8 cellular contexts compared by ENCODE assay signal in the genomic region with DNA sequence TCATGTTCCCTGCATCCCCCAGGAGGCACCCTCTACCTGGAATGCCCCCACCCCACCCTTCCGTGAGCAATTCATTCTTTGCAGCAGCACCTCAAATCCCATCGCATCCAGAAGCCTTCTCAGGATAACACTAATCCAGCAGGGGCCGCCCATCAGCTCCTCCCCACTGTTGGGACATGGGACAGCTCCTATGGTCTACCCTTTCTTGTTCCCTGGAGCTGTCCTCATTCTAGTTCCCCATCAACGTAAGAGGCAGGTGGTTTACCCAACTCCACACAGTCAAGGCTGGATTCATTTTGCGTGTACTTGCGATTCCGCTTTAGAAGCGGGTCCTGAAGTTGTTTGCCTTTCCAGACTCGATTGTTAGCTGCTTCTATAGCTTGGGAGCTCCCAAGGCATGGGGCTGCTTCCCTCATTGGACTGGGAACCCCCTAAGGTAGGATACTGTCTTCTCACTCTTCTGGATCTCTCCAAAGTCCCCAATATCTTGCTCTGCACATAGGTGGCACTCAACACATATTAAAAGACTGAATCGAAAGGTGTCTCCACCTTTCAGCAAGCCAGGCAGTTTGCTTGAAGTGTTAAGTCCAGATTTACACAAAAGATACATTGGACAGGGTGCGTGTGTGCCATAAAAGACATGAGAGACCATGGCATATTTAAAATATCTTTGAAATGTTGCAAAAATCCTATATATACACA. TPM values are rescaled to one million over a fixed set of nuclear protein-coding genes. Genes with fewer than 3 reads are reported as not detected.
DNase-seq lines count a peak whose midpoint lies in the region; ATAC-seq lines count a peak whose summit lies in the region.
"Had no signal": no experiment of that assay in that cellular context is flagged by ENCODE, and none has a peak within 500 bp of the region (broad histone marks: within the 10 kb centered on the region; RNA-seq: fewer than 3 reads in every experiment).

No MANE protein-coding gene starts in this region.

- H3K27ac Mint-ChIP-seq in activated CD8-positive, alpha-beta T cell treated with anti-CD3 and anti-CD28 coated beads, Interleukin-2, amount 10 ng/mL, durations not matched to agents 7 days and 5 days: no peak overlapping the region
- H3K27ac Mint-ChIP-seq: activated naive CD4-positive, alpha-beta T cell treated with anti-CD3 and anti-CD28 coated beads, Interleukin-2, amount 50 U/mL, for 72 hours had no signal

- H3K36me3 ChIP-seq in HUES6 (ENCODE audit: control insufficient read depth, insufficient read depth, low read length): no peaks in the 10 kb centered on the region

- peaks cover 7% of the 10 kb centered on the region for H3K4me1 Mint-ChIP-seq in activated CD8-positive, alpha-beta T cell treated with anti-CD3 and anti-CD28 coated beads, Interleukin-2, amount 10 ng/mL, durations not matched to agents 7 days and 5 days (ENCODE audit: low read depth)

- peaks cover 14% of the 10 kb centered on the region for H3K9me3 ChIP-seq in HUES6 (ENCODE audit: control insufficient read depth, insufficient read depth, low read depth, low read length)

- CTCF ChIA-PET in activated CD8-positive, alpha-beta T cell treated with anti-CD3 and anti-CD28 coated beads, Interleukin-2, amount 10 ng/mL, durations not matched to agents 7 days and 5 days (lab: Charles Lee): interaction anchor here (0.9 to 2.9 kb wide), 9 partner anchors 19 to 170 kb away, joined by 3 to 12 read pairs (median 8); no protein-coding TSS in a partner anchor

- peaks cover 8% of the 10 kb centered on the region for H3K4me1 ChIP-seq in HUES6 (ENCODE audit: control insufficient read depth, insufficient read depth, low read length)

- H3K4me3 Mint-ChIP-seq in activated CD8-positive, alpha-beta T cell treated with anti-CD3 and anti-CD28 coated beads, Interleukin-2, amount 10 ng/mL, durations not matched to agents 7 days and 5 days: peak overlapping the region; percentile 56

- H3K27me3 Mint-ChIP-seq in activated CD8-positive, alpha-beta T cell treated with anti-CD3 and anti-CD28 coated beads, Interleukin-2, amount 10 ng/mL, durations not matched to agents 7 days and 5 days (ENCODE audit: low read depth): peaks cover 9% of the 10 kb centered on the region

- H3K36me3 Mint-ChIP-seq in activated CD8-positive, alpha-beta T cell treated with anti-CD3 and anti-CD28 coated beads, Interleukin-2, amount 10 ng/mL, durations not matched to agents 7 days and 5 days (ENCODE audit: low read depth): no peaks in the 10 kb centered on the region
- H3K36me3 Mint-ChIP-seq: activated naive CD4-positive, alpha-beta T cell treated with anti-CD3 and anti-CD28 coated beads, Interleukin-2, amount 50 U/mL, for 72 hours had no signal

- H3K27me3 ChIP-seq in HUES6 (ENCODE audit: control insufficient read depth, insufficient read depth, low read length): peaks cover 73% of the 10 kb centered on the region

- no peaks in the 10 kb centered on the region for H3K9me3 Mint-ChIP-seq in activated CD8-positive, alpha-beta T cell treated with anti-CD3 and anti-CD28 coated beads, Interleukin-2, amount 10 ng/mL, durations not matched to agents 7 days and 5 days (ENCODE audit: insufficient read depth)
- H3K9me3 Mint-ChIP-seq: activated naive CD4-positive, alpha-beta T cell treated with anti-CD3 and anti-CD28 coated beads, Interleukin-2, amount 50 U/mL, for 72 hours had no signal

- peak overlapping the region; percentile 67 for H3K4me3 ChIP-seq in HUES6 (ENCODE audit: low read depth, low read length)

- H3K9ac ChIP-seq in HUES6 (ENCODE audit: low read length): no peak overlapping the region

- DNase-seq in DMS79 (lab: John Stamatoyannopoulos, UW): peak; percentile 9
- peak; percentile 39 for DNase-seq in activated CD8-positive, alpha-beta T cell treated with anti-CD3 and anti-CD28 coated beads, Interleukin-2, amount 10 ng/mL, durations not matched to agents 7 days and 5 days
- DNase-seq in mesenteric fat pad (ENCODE audit: low spot score): peak; percentile 71
- DNase-seq in H4 (ENCODE audit: low spot score): no peak
- no peak for DNase-seq in stimulated activated CD4-positive, alpha-beta T cell treated with anti-CD3 and anti-CD28 coated beads, Interleukin-4, amount 100 ng/mL, for 1 hour

- peak; percentile 40 for ATAC-seq in activated CD8-positive, alpha-beta T cell treated with anti-CD3 and anti-CD28 coated beads, Interleukin-2, amount 10 ng/mL, durations not matched to agents 7 days and 5 days
- ATAC-seq in HG03108 (IDR thresholded peaks at IDR 0.05; ENCODE audit: unreplicated experiment): no peak

- H3K27ac ChIP-seq in HUES6 (ENCODE audit: low read depth, low read length): no peak overlapping the region

- POLR2A ChIA-PET in activated CD8-positive, alpha-beta T cell treated with anti-CD3 and anti-CD28 coated beads, Interleukin-2, amount 10 ng/mL, durations not matched to agents 7 days and 5 days (lab: Charles Lee): no interaction called here

RNA-seq across cellular contexts. Expression of a gene that starts 0.9 kb away (rescaled TPM):
- total RNA-seq in activated CD8-positive, alpha-beta T cell treated with anti-CD3 and anti-CD28 coated beads, Interleukin-2, amount 10 ng/mL, durations not matched to agents 7 days and 5 days: 1 to 10 TPM; 2.1 to 2.7 TPM
- 5.6 TPM for total RNA-seq in mesenteric fat pad
- 0.19 and 0.74 TPM in 2 replicates for total RNA-seq in H4 (2014; rRNA removed; shearing (Covaris generic))

Comparison
In these comparisons a context has a peak if more than half of its experiments do, and no peak if none do; other contexts are left out.
1. DNase-seq: peak in DMS79 (single experiment), activated CD8-positive, alpha-beta T cell treated with anti-CD3 and anti-CD28 coated beads, Interleukin-2, amount 10 ng/mL, durations not matched to agents 7 days and 5 days (single experiment) and mesenteric fat pad (single experiment); none in H4 (single experiment) and stimulated activated CD4-positive, alpha-beta T cell treated with anti-CD3 and anti-CD28 coated beads, Interleukin-4, amount 100 ng/mL, for 1 hour (single experiment).